In the genomic region with DNA sequence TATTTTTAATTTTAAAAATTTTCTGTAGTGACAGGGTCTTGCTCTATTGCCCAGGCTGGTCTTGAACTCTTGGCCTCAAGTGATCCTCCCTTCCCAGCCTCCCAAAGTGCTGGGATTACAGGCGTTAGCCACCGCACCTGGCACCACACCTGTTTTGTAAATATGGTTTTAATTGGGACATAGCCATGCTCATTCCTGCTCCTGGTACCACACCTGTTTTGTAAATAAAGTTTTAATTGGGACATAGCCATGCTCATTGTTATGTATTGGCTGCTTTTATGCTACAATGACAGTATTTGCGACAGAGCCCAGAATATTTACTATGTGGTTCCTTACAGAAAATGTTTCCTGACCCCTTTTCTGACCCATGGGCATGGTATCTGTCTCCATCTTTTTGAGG, we compare ENCODE assay signal across 16 cellular contexts. TPM values are rescaled to one million over a fixed set of nuclear protein-coding genes. Genes with fewer than 3 reads are reported as not detected.
DNase-seq lines count a peak whose midpoint lies in the region; ATAC-seq and TF ChIP-seq lines count a peak whose summit lies in the region.
"Had no signal": no experiment of that assay in that cellular context is flagged by ENCODE, and none has a peak within 500 bp of the region (broad histone marks: within the 10 kb centered on the region; RNA-seq: fewer than 3 reads in every experiment).

No MANE protein-coding gene starts in this region.

- 48 to 61% methylated on average over 3 of the region's 3 CpGs for WGBS in transverse colon (ENCODE audit: low coverage in 1 of 2), 2 donors

- intact Hi-C loops in CD14-positive monocyte (cut with micrococcal nuclease) (no loop called here), transverse colon (cut with DNase I; ENCODE audit: low total_unique reads) (no loop called here), upper lobe of right lung (cut with DNase I) (no loop called here)
- intact Hi-C loops in dendritic cell treated with granulocyte-macrophage colony-stimulating factor and Interleukin-4, amounts not matched to agents 40 ng/mL and 50 ng/mL, for 4 days (cut with micrococcal nuclease): loop anchor here (5.0 kb wide), 1 partner anchor 225 kb away; no protein-coding TSS in a partner anchor

- H3K27ac Mint-ChIP-seq in CD14-positive monocyte: peak overlapping the region in 6 of 7 donors; percentile 71 to 93 (median 90)
- H3K27ac Mint-ChIP-seq in dendritic cell treated with granulocyte-macrophage colony-stimulating factor and Interleukin-4, amounts not matched to agents 40 ng/mL and 50 ng/mL, for 4 days: peak overlapping the region; percentile 91
- H3K27ac Mint-ChIP-seq: B cell; CD4-positive, alpha-beta memory T cell had no signal

- no peak for TF ChIP-seq POLR2A in transverse colon (IDR thresholded peaks at IDR 0.05)

- H3K4me1 ChIP-seq in transverse colon (peaks cover 0 to 20% (median 0%) of the 10 kb centered on the region in 4 donors), upper lobe of right lung (no peaks in the 10 kb centered on the region)

- H3K4me3 ChIP-seq in transverse colon (no peak overlapping the region), upper lobe of right lung (no peak overlapping the region)
- H3K4me3 ChIP-seq: GM23248 had no signal

- peaks cover 63 to 65% of the 10 kb centered on the region in 2 donors for H3K36me3 Mint-ChIP-seq in CD14-positive monocyte
- peaks cover 52% of the 10 kb centered on the region for H3K36me3 Mint-ChIP-seq in dendritic cell treated with granulocyte-macrophage colony-stimulating factor and Interleukin-4, amounts not matched to agents 40 ng/mL and 50 ng/mL, for 4 days (ENCODE audit: low read depth)

- peak overlapping the region in 3 of 4 donors; percentile 20 to 52 (median 36) for H3K27ac ChIP-seq in transverse colon
- H3K27ac ChIP-seq in upper lobe of right lung: no peak overlapping the region
- H3K27ac ChIP-seq: GM23248 had no signal

- no peak overlapping the region for H3K4me3 Mint-ChIP-seq in CD14-positive monocyte
- peak overlapping the region; percentile 4 for H3K4me3 Mint-ChIP-seq in dendritic cell treated with granulocyte-macrophage colony-stimulating factor and Interleukin-4, amounts not matched to agents 40 ng/mL and 50 ng/mL, for 4 days
- H3K4me3 Mint-ChIP-seq: B cell; CD4-positive, alpha-beta memory T cell had no signal

- no peak for TF ChIP-seq EP300 in transverse colon (IDR thresholded peaks at IDR 0.05; ENCODE audit: low read depth)

- H3K27me3 Mint-ChIP-seq in CD14-positive monocyte (ENCODE audit: low read depth in 3 of 3): no peaks in the 10 kb centered on the region
- H3K27me3 Mint-ChIP-seq in dendritic cell treated with granulocyte-macrophage colony-stimulating factor and Interleukin-4, amounts not matched to agents 40 ng/mL and 50 ng/mL, for 4 days: no peaks in the 10 kb centered on the region
- H3K27me3 Mint-ChIP-seq: B cell; CD4-positive, alpha-beta memory T cell had no signal

- TF ChIP-seq CTCF in CD14-positive monocyte (IDR thresholded peaks at IDR 0.05): no peak
- TF ChIP-seq CTCF in transverse colon (IDR thresholded peaks at IDR 0.05): no peak
- TF ChIP-seq CTCF in upper lobe of right lung (IDR thresholded peaks at IDR 0.05): no peak

- no peaks in the 10 kb centered on the region for H3K9me3 ChIP-seq in transverse colon
- no peaks in the 10 kb centered on the region for H3K9me3 ChIP-seq in upper lobe of right lung

- H3K9me3 Mint-ChIP-seq in CD14-positive monocyte: peaks cover 0 to 2% (median 0%) of the 10 kb centered on the region in 7 donors
- H3K9me3 Mint-ChIP-seq in dendritic cell treated with granulocyte-macrophage colony-stimulating factor and Interleukin-4, amounts not matched to agents 40 ng/mL and 50 ng/mL, for 4 days: no peaks in the 10 kb centered on the region
- H3K9me3 Mint-ChIP-seq: CD4-positive, alpha-beta memory T cell had no signal

- H3K4me1 Mint-ChIP-seq in CD14-positive monocyte: peaks cover 69% of the 10 kb centered on the region
- peaks cover 67% of the 10 kb centered on the region for H3K4me1 Mint-ChIP-seq in dendritic cell treated with granulocyte-macrophage colony-stimulating factor and Interleukin-4, amounts not matched to agents 40 ng/mL and 50 ng/mL, for 4 days (ENCODE audit: low read depth)

- H3K27me3 ChIP-seq in transverse colon: no peaks in the 10 kb centered on the region
- H3K27me3 ChIP-seq in upper lobe of right lung: no peaks in the 10 kb centered on the region

- ATAC-seq in upper lobe of right lung (no peak), GM18861 (IDR thresholded peaks at IDR 0.05; ENCODE audit: unreplicated experiment) (no peak)

- H3K36me3 ChIP-seq in transverse colon: peaks cover 0 to 13% (median 3%) of the 10 kb centered on the region in 4 donors
- H3K36me3 ChIP-seq in upper lobe of right lung: no peaks in the 10 kb centered on the region

- DNase-seq in CD14-positive monocyte (ENCODE audit: low spot score) (no peak), NCI-H748 treated with DMSO at 0.1 percent for 48 hours (lab: John Stamatoyannopoulos, UW) (peak; percentile 30), transverse colon (peak; percentile 42), upper lobe of right lung (no peak), Kasumi-1 (lab: John Stamatoyannopoulos, UW) (no peak)
- DNase-seq: C1 segment of cervical spinal cord; CD4-positive, alpha-beta memory T cell; COR-L47; DND-41; GDM1; GM23248; IMR-90; KG1 had no signal

- in situ Hi-C loops in transverse colon (cut with MboI; ENCODE audit: low pct_ligation_motif_present in 1 of 4, low pct_unique_long_range_greater_than_20kb in 1 of 4, low sequenced_read_pairs in 3 of 4): no loop called here

RNA-seq across cellular contexts. Expression of gene KDM1B, which starts 22.3 kb away (rescaled TPM):
- polyA plus RNA-seq in CD14-positive monocyte: 10 to 100 TPM in 1 of 2 donors, 1 to 10 TPM in 1; 4.4 to 24.1 TPM
- total RNA-seq in transverse colon (10 to 100 TPM; 18.9 to 70.7 (median 40.0) TPM), upper lobe of right lung (19.6 TPM)

RNA-seq across cellular contexts. Expression of gene TPMT, which starts 22.7 kb away (rescaled TPM):
- 10 to 100 TPM; 27.5 to 33.1 TPM for polyA plus RNA-seq in CD14-positive monocyte
- total RNA-seq in transverse colon (10 to 100 TPM; 15.1 to 53.5 (median 32.8) TPM), upper lobe of right lung (13.6 TPM)

RNA-seq across cellular contexts. Expression of gene NHLRC1, which starts 55.1 kb away (rescaled TPM):
- 1 to 10 TPM; 1.4 to 3.1 TPM for polyA plus RNA-seq in CD14-positive monocyte
- total RNA-seq in transverse colon (1 to 10 TPM in 2 of 4 donors, not detected in 2; 1.1 to 2.1 TPM), upper lobe of right lung (2.3 TPM)

Comparison
In these comparisons a context has a peak if more than half of its experiments do, and no peak if none do; other contexts are left out.
1. DNase-seq: peak in NCI-H748 treated with DMSO at 0.1 percent for 48 hours (single experiment) and transverse colon (single experiment); none in CD14-positive monocyte (single experiment), upper lobe of right lung (single experiment) and Kasumi-1 (0 of 2).